Comparison of ENCODE assay signal across 9 cellular contexts in genomic region chr2:8478133-8478793, GRCh38.
DNase-seq lines count a peak whose midpoint lies in the region; ATAC-seq and TF ChIP-seq lines count a peak whose summit lies in the region.
"Had no signal": no experiment of that assay in that cellular context is flagged by ENCODE, and none has a peak within 500 bp of the region (broad histone marks: within the 10 kb centered on the region; RNA-seq: fewer than 3 reads in every experiment).

No MANE protein-coding gene starts in this region.

- peak; percentile 23 for ATAC-seq in GM18907 (IDR thresholded peaks at IDR 0.05; ENCODE audit: unreplicated experiment)
- ATAC-seq in HG02981 (IDR thresholded peaks at IDR 0.05; ENCODE audit: unreplicated experiment): peak; percentile 8
- ATAC-seq in sciatic nerve: peak; percentile 48

- no peak for TF ChIP-seq CTCF in GM13976 (IDR thresholded peaks at IDR 0.05; ENCODE audit: borderline replicate concordance, control extremely low read depth, extremely low read depth, insufficient read depth, missing control alignments)

- peak overlapping the region; percentile 83 for H3K27ac Mint-ChIP-seq in activated naive CD8-positive, alpha-beta T cell

- no peaks in the 10 kb centered on the region for H3K27me3 Mint-ChIP-seq in activated naive CD8-positive, alpha-beta T cell

- intact Hi-C loops in sciatic nerve (cut with DNase I): no loop called here

- no peaks in the 10 kb centered on the region for H3K36me3 Mint-ChIP-seq in activated naive CD8-positive, alpha-beta T cell

- H3K4me3 Mint-ChIP-seq in activated naive CD8-positive, alpha-beta T cell: peak overlapping the region; percentile 63

- in situ Hi-C loops in GM13976 (cut with MboI; ENCODE audit: low sequenced_read_pairs, unreplicated experiment): no loop called here

- H3K9me3 Mint-ChIP-seq in activated naive CD8-positive, alpha-beta T cell (ENCODE audit: low read depth): no peaks in the 10 kb centered on the region

- peaks cover 66% of the 10 kb centered on the region for H3K4me1 Mint-ChIP-seq in activated naive CD8-positive, alpha-beta T cell (ENCODE audit: low read depth)

- peak; percentile 54 for DNase-seq in sciatic nerve (ENCODE audit: low spot score)
- no peak for DNase-seq in GM13976 (ENCODE audit: low spot score)
- no peak for DNase-seq in stimulated activated CD4-positive, alpha-beta T cell treated with anti-CD3 and anti-CD28 coated beads, Interleukin-4, amount 100 ng/mL, for 24 hours
- DNase-seq in hypothalamus (lab: John Stamatoyannopoulos, UW): no peak
- DNase-seq: left cardiac atrium, T-helper 9 cell had no signal
